In the genomic region with DNA sequence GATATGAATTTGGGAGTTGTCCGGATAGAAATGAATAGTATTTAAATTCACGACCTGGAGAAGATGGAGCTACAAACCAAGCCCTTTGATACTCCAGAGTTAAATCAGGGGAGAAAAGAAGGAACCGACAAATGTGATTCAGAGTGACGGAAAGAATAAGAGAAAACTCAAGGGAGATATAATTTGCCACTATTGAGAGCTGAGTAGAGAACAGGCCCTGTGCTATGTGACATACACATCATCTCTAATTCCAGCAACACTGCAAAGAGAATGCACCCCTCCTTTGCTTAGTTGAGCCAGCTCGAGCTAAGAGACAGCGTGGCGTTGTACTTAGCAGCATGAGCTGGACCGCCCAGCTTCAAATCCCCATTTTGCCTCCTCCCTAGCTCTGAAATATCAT, we compare ENCODE assay signal across 6 cellular contexts.
"Had no signal": no experiment of that assay in that cellular context is flagged by ENCODE, and none has a peak within 500 bp of the region (broad histone marks: within the 10 kb centered on the region; RNA-seq: fewer than 3 reads in every experiment).

No MANE protein-coding gene starts in this region.

- DNase-seq: IMR-90, KBM-7, KG1 had no signal

- H3K4me3 ChIP-seq: K562 had no signal

- H3K4me2 ChIP-seq: KMS-11 had no signal

- H3K9ac ChIP-seq: KMS-11 had no signal

- H3K27ac ChIP-seq: HL-60, KMS-11 had no signal
